Comparison of ENCODE assay signal across 29 cellular contexts in the genomic region with DNA sequence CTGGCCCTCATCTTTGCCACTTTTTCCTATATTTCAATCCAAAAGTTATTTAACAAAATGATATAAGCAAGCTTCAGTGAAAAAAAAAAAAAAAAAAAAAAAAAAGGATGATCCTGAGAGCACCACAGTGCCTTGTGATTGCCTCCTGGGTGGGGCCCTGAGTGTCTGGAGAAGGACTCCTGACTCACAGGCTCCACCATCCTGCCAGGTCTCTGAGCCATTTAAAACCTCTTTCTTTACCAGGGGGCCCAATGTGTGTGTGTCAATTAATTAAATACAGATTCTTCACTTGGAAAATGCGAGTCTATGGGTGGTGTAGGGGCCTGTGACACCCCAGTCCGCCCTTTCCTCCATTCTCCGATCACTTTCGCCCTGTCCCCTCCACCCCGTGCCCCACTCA.
A peak's percentile ranks its signal among the peaks of the same experiment; 100 is the strongest.
DNase-seq lines count a peak whose midpoint lies in the region; ATAC-seq and TF ChIP-seq lines count a peak whose summit lies in the region.
"Had no signal": no experiment of that assay in that cellular context is flagged by ENCODE, and none has a peak within 500 bp of the region (broad histone marks: within the 10 kb centered on the region; RNA-seq: fewer than 3 reads in every experiment).

No MANE protein-coding gene starts in this region.

- TF ChIP-seq CTCF in esophagus muscularis mucosa (IDR thresholded peaks at IDR 0.05), result no peak
- TF ChIP-seq CTCF in mucosa of descending colon (IDR thresholded peaks at IDR 0.05), result no peak
- TF ChIP-seq CTCF in testis (IDR thresholded peaks at IDR 0.05), result no peak

- DNase-seq in Daoy (ENCODE audit: low read depth) (peak; percentile 16), esophagus muscularis mucosa (ENCODE audit: extremely low spot score) (no peak), mucosa of descending colon (no peak), testis (peak; percentile 56), T-helper 17 cell (no peak)
- DNase-seq: activated CD4-positive, alpha-beta T cell treated with anti-CD3 and anti-CD28 coated beads, Interleukin-2, amount 10 ng/mL, durations not matched to agents 7 days and 5 days; activated CD8-positive, alpha-beta memory T cell treated with anti-CD3 and anti-CD28 coated beads, Interleukin-2, amount 10 ng/mL, durations not matched to agents 7 days and 5 days; activated naive CD4-positive, alpha-beta T cell treated with anti-CD3 and anti-CD28 coated beads, Interleukin-2, amount 50 U/mL, for 16 hours; anterior cingulate cortex; central memory CD4-positive, alpha-beta T cell; COR-L47; DMS79 treated with DMSO at 0.1 percent for 48 hours; foreskin fibroblast; HCEC 1CT; immature natural killer cell; midbrain; natural killer cell; NCI-H1048; NCI-H187; NCI-H526 treated with DMSO at 0.1 percent for 48 hours; stimulated activated CD4-positive, alpha-beta T cell treated with anti-CD3 and anti-CD28 coated beads, Interleukin-4, amount 100 ng/mL, for 4 hours; stimulated activated naive CD8-positive, alpha-beta T cell treated with anti-CD3 and anti-CD28 coated beads, Interleukin-15, Interleukin-2, amounts not matched to agents 100 U/mL and 50 U/mL, for 24 hours; T1000 had no signal

- ATAC-seq in mucosa of descending colon, result peak; percentile 31
- no peak for ATAC-seq in HG03196 (IDR thresholded peaks at IDR 0.05; ENCODE audit: unreplicated experiment)
- ATAC-seq in GM18517 (IDR thresholded peaks at IDR 0.05; ENCODE audit: unreplicated experiment), result no peak
- no peak for ATAC-seq in T-helper 17 cell
- ATAC-seq in GM19395 (IDR thresholded peaks at IDR 0.05; ENCODE audit: unreplicated experiment), result no peak
- ATAC-seq: activated CD8-positive, alpha-beta memory T cell treated with anti-CD3 and anti-CD28 coated beads, Interleukin-2, amount 10 ng/mL, durations not matched to agents 7 days and 5 days; natural killer cell; stimulated activated naive CD8-positive, alpha-beta T cell treated with anti-CD3 and anti-CD28 coated beads, Interleukin-15, Interleukin-2, amounts not matched to agents 100 U/mL and 50 U/mL, for 24 hours had no signal

- H3K27ac ChIP-seq in esophagus muscularis mucosa (replicated peaks in 1 of 4) (peak overlapping the region; percentile 66 to 75 (median 67)), testis (peak overlapping the region in 1 of 2 donors; percentile 83)
- H3K27ac ChIP-seq: BLaER1 had no signal

- H3K27me3 ChIP-seq in esophagus muscularis mucosa (no peaks in the 10 kb centered on the region), testis (no peaks in the 10 kb centered on the region)
- H3K27me3 ChIP-seq: BLaER1 had no signal

- 95% methylated on average over 5 of the region's 5 CpGs for WGBS in esophagus muscularis mucosa
- 82 to 99% methylated on average over 5 of the region's 5 CpGs for WGBS in testis, 2 donors

- TF ChIP-seq POLR2A in esophagus muscularis mucosa (IDR thresholded peaks at IDR 0.05; ENCODE audit: low read depth) (no peak), testis (IDR thresholded peaks at IDR 0.05) (no peak)

- intact Hi-C loops in esophagus muscularis mucosa (cut with DNase I), result no loop called here
- intact Hi-C loops in mucosa of descending colon (cut with DNase I, micrococcal nuclease), result no loop called here
- intact Hi-C loops in testis (cut with DNase I; ENCODE audit: low total_unique reads), result no loop called here

- H3K4me3 ChIP-seq in esophagus muscularis mucosa, result no peak overlapping the region
- H3K4me3 ChIP-seq in mucosa of descending colon, result no peak overlapping the region
- no peak overlapping the region for H3K4me3 ChIP-seq in testis
- H3K4me3 ChIP-seq: BLaER1 had no signal

- H3K4me1 ChIP-seq in esophagus muscularis mucosa, result peaks cover 10 to 34% (median 23%) of the 10 kb centered on the region in 4 donors
- H3K4me1 ChIP-seq in mucosa of descending colon (ENCODE audit: low read depth), result no peaks in the 10 kb centered on the region
- H3K4me1 ChIP-seq in testis, result peaks cover 25% of the 10 kb centered on the region
- H3K4me1 ChIP-seq: BLaER1 had no signal

- H3K36me3 Mint-ChIP-seq in T-helper 17 cell (ENCODE audit: low read depth), result no peaks in the 10 kb centered on the region
- H3K36me3 Mint-ChIP-seq: activated CD8-positive, alpha-beta memory T cell treated with anti-CD3 and anti-CD28 coated beads, Interleukin-2, amount 10 ng/mL, durations not matched to agents 7 days and 5 days; immature natural killer cell; natural killer cell; type B pancreatic cell had no signal

- peaks cover 38% of the 10 kb centered on the region for H3K27me3 Mint-ChIP-seq in T-helper 17 cell
- H3K27me3 Mint-ChIP-seq: activated CD4-positive, alpha-beta T cell treated with anti-CD3 and anti-CD28 coated beads, Interleukin-2, amount 10 ng/mL, durations not matched to agents 7 days and 5 days; type B pancreatic cell had no signal

- H3K27ac Mint-ChIP-seq in T-helper 17 cell, result no peak overlapping the region
- H3K27ac Mint-ChIP-seq: activated CD4-positive, alpha-beta T cell treated with anti-CD3 and anti-CD28 coated beads, Interleukin-2, amount 10 ng/mL, durations not matched to agents 7 days and 5 days; activated CD8-positive, alpha-beta memory T cell treated with anti-CD3 and anti-CD28 coated beads, Interleukin-2, amount 10 ng/mL, durations not matched to agents 7 days and 5 days; activated T-helper 1 cell treated with anti-CD3 and anti-CD28 coated beads, Interleukin-12 subunit alpha, Interleukin-12 subunit beta, Interleukin-2, Interleukin-4 antibody, amounts not matched to agents 30 ng/mL and 10 ng/mL and 1 ng/mL, durations not matched to agents 14 hours and 24 hours and 36 hours; natural killer cell; type B pancreatic cell had no signal

- no peaks in the 10 kb centered on the region for H3K4me1 Mint-ChIP-seq in T-helper 17 cell
- H3K4me1 Mint-ChIP-seq: activated CD4-positive, alpha-beta T cell treated with anti-CD3 and anti-CD28 coated beads, Interleukin-2, amount 10 ng/mL, durations not matched to agents 7 days and 5 days; activated CD8-positive, alpha-beta memory T cell treated with anti-CD3 and anti-CD28 coated beads, Interleukin-2, amount 10 ng/mL, durations not matched to agents 7 days and 5 days; immature natural killer cell; natural killer cell had no signal

- no peak for TF ChIP-seq EP300 in esophagus muscularis mucosa (IDR thresholded peaks at IDR 0.05)

- no peak overlapping the region for H3K4me3 Mint-ChIP-seq in T-helper 17 cell
- H3K4me3 Mint-ChIP-seq: activated CD4-positive, alpha-beta T cell treated with anti-CD3 and anti-CD28 coated beads, Interleukin-2, amount 10 ng/mL, durations not matched to agents 7 days and 5 days; activated CD8-positive, alpha-beta memory T cell treated with anti-CD3 and anti-CD28 coated beads, Interleukin-2, amount 10 ng/mL, durations not matched to agents 7 days and 5 days; activated T-helper 1 cell treated with anti-CD3 and anti-CD28 coated beads, Interleukin-12 subunit alpha, Interleukin-12 subunit beta, Interleukin-2, Interleukin-4 antibody, amounts not matched to agents 30 ng/mL and 10 ng/mL and 1 ng/mL, durations not matched to agents 14 hours and 24 hours and 36 hours; immature natural killer cell; natural killer cell; type B pancreatic cell had no signal

- H3K36me3 ChIP-seq in esophagus muscularis mucosa (peaks cover 0 to 7% (median 2%) of the 10 kb centered on the region in 4 donors), mucosa of descending colon (ENCODE audit: low read depth) (no peaks in the 10 kb centered on the region), testis (ENCODE audit: low read depth, missing control alignments) (no peaks in the 10 kb centered on the region)
- H3K36me3 ChIP-seq: BLaER1 had no signal

- no peaks in the 10 kb centered on the region for H3K9me3 ChIP-seq in esophagus muscularis mucosa
- H3K9me3 ChIP-seq in mucosa of descending colon, result no peaks in the 10 kb centered on the region
- H3K9me3 ChIP-seq in testis, result no peaks in the 10 kb centered on the region
- H3K9me3 ChIP-seq in T-helper 17 cell (ENCODE audit: control insufficient read depth, low read length, poor library complexity, severe bottlenecking), result no peaks in the 10 kb centered on the region

Comparison
In these comparisons a context has a peak if more than half of its experiments do, and no peak if none do; other contexts are left out.
1. DNase-seq: peak in Daoy (single experiment) and testis (single experiment); none in esophagus muscularis mucosa (single experiment), mucosa of descending colon (0 of 3) and T-helper 17 cell (0 of 3).